ENCODE assay signal across 1 cellular context in genomic region chr5:105259581-105260217, GRCh38.
TF ChIP-seq lines count a peak whose summit lies in the region.

No MANE protein-coding gene starts in this region.

TF ChIP-seq in GM23338, 12 proteins besides CTCF, POLR2A, EP300 and RAD21:
- TF ChIP-seq JUNB (IDR thresholded peaks at IDR 0.05; ENCODE audit: unreplicated experiment) = no peak
- no peak for TF ChIP-seq NANOG (IDR thresholded peaks at IDR 0.05; ENCODE audit: borderline replicate concordance)
- TF ChIP-seq EZH2phosphoT487 (IDR thresholded peaks at IDR 0.05; ENCODE audit: unreplicated experiment) = no peak
- TF ChIP-seq STAT1 (IDR thresholded peaks at IDR 0.05; ENCODE audit: unreplicated experiment) = no peak
- TF ChIP-seq CREB1 (CRISPR knock-in tag; IDR thresholded peaks at IDR 0.05; ENCODE audit: low read depth) = no peak
- TF ChIP-seq REST (IDR thresholded peaks at IDR 0.05; ENCODE audit: unreplicated experiment) = no peak
- TF ChIP-seq ZNF114 (CRISPR knock-in tag; IDR thresholded peaks at IDR 0.05) = no peak
- TF ChIP-seq ZNF331 (CRISPR knock-in tag; IDR thresholded peaks at IDR 0.05; ENCODE audit: low read depth) = no peak
- no peak for TF ChIP-seq EZH2 (IDR thresholded peaks at IDR 0.05; ENCODE audit: low read depth, unreplicated experiment)
- TF ChIP-seq, protein P1, sequence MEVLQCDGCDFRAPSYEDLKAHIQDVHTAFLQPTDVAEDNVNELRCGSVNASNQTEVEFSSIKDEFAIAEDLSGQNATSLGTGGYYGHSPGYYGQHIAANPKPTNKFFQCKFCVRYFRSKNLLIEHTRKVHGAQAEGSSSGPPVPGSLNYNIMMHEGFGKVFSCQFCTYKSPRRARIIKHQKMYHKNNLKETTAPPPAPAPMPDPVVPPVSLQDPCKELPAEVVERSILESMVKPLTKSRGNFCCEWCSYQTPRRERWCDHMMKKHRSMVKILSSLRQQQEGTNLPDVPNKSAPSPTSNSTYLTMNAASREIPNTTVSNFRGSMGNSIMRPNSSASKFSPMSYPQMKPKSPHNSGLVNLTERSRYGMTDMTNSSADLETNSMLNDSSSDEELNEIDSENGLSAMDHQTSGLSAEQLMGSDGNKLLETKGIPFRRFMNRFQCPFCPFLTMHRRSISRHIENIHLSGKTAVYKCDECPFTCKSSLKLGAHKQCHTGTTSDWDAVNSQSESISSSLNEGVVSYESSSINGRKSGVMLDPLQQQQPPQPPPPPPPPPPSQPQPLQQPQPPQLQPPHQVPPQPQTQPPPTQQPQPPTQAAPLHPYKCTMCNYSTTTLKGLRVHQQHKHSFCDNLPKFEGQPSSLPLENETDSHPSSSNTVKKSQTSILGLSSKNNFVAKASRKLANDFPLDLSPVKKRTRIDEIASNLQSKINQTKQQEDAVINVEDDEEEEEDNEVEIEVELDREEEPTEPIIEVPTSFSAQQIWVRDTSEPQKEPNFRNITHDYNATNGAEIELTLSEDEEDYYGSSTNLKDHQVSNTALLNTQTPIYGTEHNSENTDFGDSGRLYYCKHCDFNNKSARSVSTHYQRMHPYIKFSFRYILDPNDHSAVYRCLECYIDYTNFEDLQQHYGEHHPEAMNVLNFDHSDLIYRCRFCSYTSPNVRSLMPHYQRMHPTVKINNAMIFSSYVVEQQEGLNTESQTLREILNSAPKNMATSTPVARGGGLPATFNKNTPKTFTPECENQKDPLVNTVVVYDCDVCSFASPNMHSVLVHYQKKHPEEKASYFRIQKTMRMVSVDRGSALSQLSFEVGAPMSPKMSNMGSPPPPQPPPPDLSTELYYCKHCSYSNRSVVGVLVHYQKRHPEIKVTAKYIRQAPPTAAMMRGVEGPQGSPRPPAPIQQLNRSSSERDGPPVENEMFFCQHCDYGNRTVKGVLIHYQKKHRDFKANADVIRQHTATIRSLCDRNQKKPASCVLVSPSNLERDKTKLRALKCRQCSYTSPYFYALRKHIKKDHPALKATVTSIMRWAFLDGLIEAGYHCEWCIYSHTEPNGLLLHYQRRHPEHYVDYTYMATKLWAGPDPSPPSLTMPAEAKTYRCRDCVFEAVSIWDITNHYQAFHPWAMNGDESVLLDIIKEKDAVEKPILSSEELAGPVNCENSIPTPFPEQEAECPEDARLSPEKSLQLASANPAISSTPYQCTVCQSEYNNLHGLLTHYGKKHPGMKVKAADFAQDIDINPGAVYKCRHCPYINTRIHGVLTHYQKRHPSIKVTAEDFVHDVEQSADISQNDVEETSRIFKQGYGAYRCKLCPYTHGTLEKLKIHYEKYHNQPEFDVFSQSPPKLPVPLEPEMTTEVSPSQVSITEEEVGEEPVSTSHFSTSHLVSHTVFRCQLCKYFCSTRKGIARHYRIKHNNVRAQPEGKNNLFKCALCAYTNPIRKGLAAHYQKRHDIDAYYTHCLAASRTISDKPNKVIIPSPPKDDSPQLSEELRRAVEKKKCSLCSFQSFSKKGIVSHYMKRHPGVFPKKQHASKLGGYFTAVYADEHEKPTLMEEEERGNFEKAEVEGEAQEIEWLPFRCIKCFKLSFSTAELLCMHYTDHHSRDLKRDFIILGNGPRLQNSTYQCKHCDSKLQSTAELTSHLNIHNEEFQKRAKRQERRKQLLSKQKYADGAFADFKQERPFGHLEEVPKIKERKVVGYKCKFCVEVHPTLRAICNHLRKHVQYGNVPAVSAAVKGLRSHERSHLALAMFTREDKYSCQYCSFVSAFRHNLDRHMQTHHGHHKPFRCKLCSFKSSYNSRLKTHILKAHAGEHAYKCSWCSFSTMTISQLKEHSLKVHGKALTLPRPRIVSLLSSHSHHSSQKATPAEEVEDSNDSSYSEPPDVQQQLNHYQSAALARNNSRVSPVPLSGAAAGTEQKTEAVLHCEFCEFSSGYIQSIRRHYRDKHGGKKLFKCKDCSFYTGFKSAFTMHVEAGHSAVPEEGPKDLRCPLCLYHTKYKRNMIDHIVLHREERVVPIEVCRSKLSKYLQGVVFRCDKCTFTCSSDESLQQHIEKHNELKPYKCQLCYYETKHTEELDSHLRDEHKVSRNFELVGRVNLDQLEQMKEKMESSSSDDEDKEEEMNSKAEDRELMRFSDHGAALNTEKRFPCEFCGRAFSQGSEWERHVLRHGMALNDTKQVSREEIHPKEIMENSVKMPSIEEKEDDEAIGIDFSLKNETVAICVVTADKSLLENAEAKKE (CRISPR knock-in tag; IDR thresholded peaks at IDR 0.05) = no peak
- TF ChIP-seq POLR2AphosphoS5 (IDR thresholded peaks at IDR 0.05; ENCODE audit: low read depth) = no peak
- TF ChIP-seq, protein P2, sequence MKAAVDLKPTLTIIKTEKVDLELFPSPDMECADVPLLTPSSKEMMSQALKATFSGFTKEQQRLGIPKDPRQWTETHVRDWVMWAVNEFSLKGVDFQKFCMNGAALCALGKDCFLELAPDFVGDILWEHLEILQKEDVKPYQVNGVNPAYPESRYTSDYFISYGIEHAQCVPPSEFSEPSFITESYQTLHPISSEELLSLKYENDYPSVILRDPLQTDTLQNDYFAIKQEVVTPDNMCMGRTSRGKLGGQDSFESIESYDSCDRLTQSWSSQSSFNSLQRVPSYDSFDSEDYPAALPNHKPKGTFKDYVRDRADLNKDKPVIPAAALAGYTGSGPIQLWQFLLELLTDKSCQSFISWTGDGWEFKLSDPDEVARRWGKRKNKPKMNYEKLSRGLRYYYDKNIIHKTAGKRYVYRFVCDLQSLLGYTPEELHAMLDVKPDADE (IDR thresholded peaks at IDR 0.05) = no peak
